In the genomic region with DNA sequence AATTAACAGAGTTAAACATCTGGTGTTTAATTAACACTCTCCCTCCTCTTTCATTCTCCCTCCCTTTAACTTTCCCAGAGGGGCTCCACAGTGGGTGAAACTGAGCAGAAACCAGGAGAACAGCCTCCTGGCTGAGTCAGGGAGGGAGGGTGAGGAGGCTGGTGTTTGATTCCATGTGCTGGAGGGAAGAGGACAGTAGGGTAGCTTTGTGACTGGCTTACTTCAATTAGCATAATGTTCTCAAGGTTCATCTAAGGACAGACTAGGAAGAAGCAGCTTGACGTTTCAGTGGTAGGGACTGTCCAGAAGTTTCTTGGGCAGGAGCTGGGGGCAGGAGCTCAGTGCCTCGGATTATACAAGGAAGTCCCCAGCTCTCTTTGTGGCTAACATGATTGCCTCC, we compare ENCODE assay signal across 17 cellular contexts.
A peak's percentile ranks its signal among the peaks of the same experiment; 100 is the strongest.
DNase-seq lines count a peak whose midpoint lies in the region; ATAC-seq and TF ChIP-seq lines count a peak whose summit lies in the region.
"Had no signal": no experiment of that assay in that cellular context is flagged by ENCODE, and none has a peak within 500 bp of the region (broad histone marks: within the 10 kb centered on the region; RNA-seq: fewer than 3 reads in every experiment).

No MANE protein-coding gene starts in this region.

- peaks cover 44% of the 10 kb centered on the region for H3K27me3 ChIP-seq in foreskin keratinocyte

- H3K4me1 ChIP-seq in foreskin keratinocyte: no peaks in the 10 kb centered on the region

- DNase-seq in left ventricle myocardium superior (no peak), Right ventricle myocardium inferior (ENCODE audit: missing footprints) (no peak), NCI-H82 (lab: John Stamatoyannopoulos, UW) (peak; percentile 75), foreskin keratinocyte (no peak), NCI-H1105 treated with DMSO at 0.1 percent for 48 hours (lab: John Stamatoyannopoulos, UW) (no peak), islet precursor cell (no peak)
- no peak for DNase-seq in stimulated activated effector memory CD8-positive, alpha-beta T cell treated with anti-CD3 and anti-CD28 coated beads, Interleukin-12 subunit alpha, Interleukin-12 subunit beta, amount 100 ng/mL, for 72 hours (ENCODE audit: low spot score in 2 of 2)
- DNase-seq: AML-193, DMS53, H9, NCI-H1092, NCI-H1930, NCI-H774, PC-9 had no signal

- H3K36me3 Mint-ChIP-seq in stimulated activated effector memory CD8-positive, alpha-beta T cell treated with anti-CD3 and anti-CD28 coated beads, Interleukin-12 subunit alpha, Interleukin-12 subunit beta, amount 100 ng/mL, for 72 hours: no peaks in the 10 kb centered on the region
- H3K36me3 Mint-ChIP-seq: CD14-positive monocyte had no signal

- no peaks in the 10 kb centered on the region for H3K9me3 Mint-ChIP-seq in stimulated activated effector memory CD8-positive, alpha-beta T cell treated with anti-CD3 and anti-CD28 coated beads, Interleukin-12 subunit alpha, Interleukin-12 subunit beta, amount 100 ng/mL, for 72 hours
- H3K9me3 Mint-ChIP-seq: H9 had no signal

- H3K4me1 Mint-ChIP-seq in stimulated activated effector memory CD8-positive, alpha-beta T cell treated with anti-CD3 and anti-CD28 coated beads, Interleukin-12 subunit alpha, Interleukin-12 subunit beta, amount 100 ng/mL, for 72 hours: no peaks in the 10 kb centered on the region
- H3K4me1 Mint-ChIP-seq: CD14-positive monocyte had no signal

- TF ChIP-seq CTCF in foreskin keratinocyte (conservative IDR thresholded peaks at IDR 0.05): no peak

- H3K27ac ChIP-seq in foreskin keratinocyte: no peak overlapping the region
- H3K27ac ChIP-seq: KMS-11, PC-9 had no signal

- ATAC-seq in left ventricle myocardium superior: peak; percentile 11
- ATAC-seq in Right ventricle myocardium inferior: no peak
- ATAC-seq in foreskin keratinocyte: peak; percentile 40
- peak; percentile 9 for ATAC-seq in stimulated activated effector memory CD8-positive, alpha-beta T cell treated with anti-CD3 and anti-CD28 coated beads, Interleukin-12 subunit alpha, Interleukin-12 subunit beta, amount 100 ng/mL, for 72 hours
- no peak for ATAC-seq in GM18858 (IDR thresholded peaks at IDR 0.05; ENCODE audit: unreplicated experiment)

- H3K4me3 Mint-ChIP-seq in stimulated activated effector memory CD8-positive, alpha-beta T cell treated with anti-CD3 and anti-CD28 coated beads, Interleukin-12 subunit alpha, Interleukin-12 subunit beta, amount 100 ng/mL, for 72 hours: no peak overlapping the region
- H3K4me3 Mint-ChIP-seq: CD14-positive monocyte, H9 had no signal

- intact Hi-C loops in left ventricle myocardium superior (cut with micrococcal nuclease): loop anchor here (10.0 kb wide), 1 partner anchor 60 kb away; a partner anchor contains a TSS
- intact Hi-C loops in Right ventricle myocardium inferior (cut with DNase I): no loop called here

- H3K27ac Mint-ChIP-seq in stimulated activated effector memory CD8-positive, alpha-beta T cell treated with anti-CD3 and anti-CD28 coated beads, Interleukin-12 subunit alpha, Interleukin-12 subunit beta, amount 100 ng/mL, for 72 hours: no peak overlapping the region
- H3K27ac Mint-ChIP-seq: CD14-positive monocyte, H9 had no signal

Comparison
In these comparisons a context has a peak if more than half of its experiments do, and no peak if none do; other contexts are left out.
1. ATAC-seq: peak in left ventricle myocardium superior (single experiment), foreskin keratinocyte (single experiment) and stimulated activated effector memory CD8-positive, alpha-beta T cell treated with anti-CD3 and anti-CD28 coated beads, Interleukin-12 subunit alpha, Interleukin-12 subunit beta, amount 100 ng/mL, for 72 hours (single experiment); none in Right ventricle myocardium inferior (single experiment) and GM18858 (single experiment).